ENCODE assay signal across 22 cellular contexts in the genomic region with DNA sequence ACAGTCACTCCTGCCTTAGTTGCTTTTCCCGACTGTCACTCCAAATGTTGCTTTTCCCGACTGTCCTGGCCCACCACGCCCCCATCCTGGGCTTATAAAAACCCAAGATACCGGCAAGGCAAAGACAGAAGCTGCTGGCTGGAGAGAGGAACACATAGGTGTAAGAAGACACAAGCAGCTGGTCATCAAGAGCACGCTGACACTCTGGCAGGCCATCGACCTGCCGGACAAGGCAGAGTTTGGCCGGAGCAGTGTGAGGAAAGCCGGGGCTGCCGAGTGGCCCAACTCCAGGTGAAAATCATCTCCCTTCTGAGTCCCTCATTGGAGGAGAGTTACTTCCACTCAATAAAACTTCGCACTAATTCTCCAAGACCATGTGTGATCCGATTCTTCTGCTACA.
"Had no signal": no experiment of that assay in that cellular context is flagged by ENCODE, and none has a peak within 500 bp of the region (broad histone marks: within the 10 kb centered on the region; RNA-seq: fewer than 3 reads in every experiment).

No MANE protein-coding gene starts in this region.

- H3K27ac ChIP-seq: coronary artery, dorsolateral prefrontal cortex, esophagus muscularis mucosa, foreskin keratinocyte, gastroesophageal sphincter, heart left ventricle, hepatocyte, left lung, lower lobe of right lung had no signal

- H3K36me3 ChIP-seq: esophagus muscularis mucosa, gastroesophageal sphincter, heart left ventricle, left lung, lower lobe of right lung had no signal

- H3K4me3 ChIP-seq: coronary artery, dorsolateral prefrontal cortex, esophagus muscularis mucosa, gastroesophageal sphincter, heart left ventricle, hepatocyte, left lung, lower lobe of right lung, mucosa of descending colon had no signal

- H3K9me3 ChIP-seq: esophagus muscularis mucosa, gastroesophageal sphincter, lower lobe of right lung had no signal

- ATAC-seq: foreskin keratinocyte, gastroesophageal sphincter, heart left ventricle, left cardiac atrium, left lung, left ventricle myocardium superior, lower lobe of right lung, mucosa of descending colon had no signal

- DNase-seq: dermis blood vessel endothelial cell; dorsolateral prefrontal cortex; effector CD4-positive, alpha-beta T cell; effector memory CD4-positive, alpha-beta T cell; foreskin keratinocyte; heart left ventricle; immature natural killer cell; islet precursor cell; left cardiac atrium; left ventricle myocardium superior; lower lobe of right lung; mesenchymal stem cell; mucosa of descending colon; naive B cell had no signal

- H3K4me1 ChIP-seq: esophagus muscularis mucosa, foreskin keratinocyte, gastroesophageal sphincter, heart left ventricle, left lung, lower lobe of right lung had no signal

- FAIRE-seq: colon, endothelial cell of umbilical vein, frontal cortex had no signal
